ENCODE assay signal across 16 cellular contexts in genomic region chrX:42695800-42696358, GRCh38.
"Had no signal": no experiment of that assay in that cellular context is flagged by ENCODE, and none has a peak within 500 bp of the region (broad histone marks: within the 10 kb centered on the region; RNA-seq: fewer than 3 reads in every experiment).

No MANE protein-coding gene starts in this region.

- H3K9me3 ChIP-seq: body of pancreas, tibial artery, vagina had no signal

- DNase-seq: activated CD4-positive, alpha-beta T cell treated with anti-CD3 and anti-CD28 coated beads, Interleukin-2, amount 50 U/mL, for 48 hours; activated CD8-positive, alpha-beta memory T cell treated with anti-CD3 and anti-CD28 coated beads, Interleukin-2, amount 10 ng/mL, durations not matched to agents 7 days and 5 days; activated effector memory CD4-positive, alpha-beta T cell treated with Interleukin-2 at 50 U/mL for 16 hours; activated T-cell treated with anti-CD3 and anti-CD28 coated beads, Interleukin-2, amount 50 U/mL, for 24 hours; body of pancreas; caudate nucleus; mammary epithelial cell; naive thymus-derived CD4-positive, alpha-beta T cell; T-helper 1 cell; T1000; tibial artery; WERI-Rb-1 had no signal

- H3K27me3 ChIP-seq: body of pancreas, tibial artery, vagina had no signal

- H3K79me2 ChIP-seq: parathyroid adenoma had no signal

- H3K36me3 Mint-ChIP-seq: activated naive CD4-positive, alpha-beta T cell treated with anti-CD3 and anti-CD28 coated beads, Interleukin-2, amount 50 U/mL, for 24 hours; naive thymus-derived CD4-positive, alpha-beta T cell; stimulated activated memory B cell treated with anti-CD40 and anti-IgM and Interleukin-4, amounts not matched to agents 10 μg/mL and 1 μg/mL and 100 μg/mL, for 72 hours had no signal

- H3K27ac ChIP-seq: body of pancreas, parathyroid adenoma, tibial artery, vagina, WERI-Rb-1 had no signal

- H3K27ac Mint-ChIP-seq: activated CD8-positive, alpha-beta memory T cell treated with anti-CD3 and anti-CD28 coated beads, Interleukin-2, amount 10 ng/mL, durations not matched to agents 7 days and 5 days; activated naive CD4-positive, alpha-beta T cell treated with anti-CD3 and anti-CD28 coated beads, Interleukin-2, amount 50 U/mL, for 24 hours; activated T-cell treated with anti-CD3 and anti-CD28 coated beads, Interleukin-2, amount 50 U/mL, for 24 hours; naive thymus-derived CD4-positive, alpha-beta T cell; stimulated activated memory B cell treated with anti-CD40 and anti-IgM and Interleukin-4, amounts not matched to agents 10 μg/mL and 1 μg/mL and 100 μg/mL, for 72 hours had no signal

- H3K4me3 ChIP-seq: body of pancreas, tibial artery, vagina had no signal

- H3K9me3 Mint-ChIP-seq: stimulated activated memory B cell treated with anti-CD40 and anti-IgM and Interleukin-4, amounts not matched to agents 10 μg/mL and 1 μg/mL and 100 μg/mL, for 72 hours had no signal

- H3K9ac ChIP-seq: parathyroid adenoma had no signal

- H3K36me3 ChIP-seq: tibial artery, vagina, WERI-Rb-1 had no signal

- H2AFZ ChIP-seq: parathyroid adenoma had no signal

- H3K4me1 Mint-ChIP-seq: activated CD8-positive, alpha-beta memory T cell treated with anti-CD3 and anti-CD28 coated beads, Interleukin-2, amount 10 ng/mL, durations not matched to agents 7 days and 5 days; activated naive CD4-positive, alpha-beta T cell treated with anti-CD3 and anti-CD28 coated beads, Interleukin-2, amount 50 U/mL, for 24 hours had no signal

- H3K27me3 Mint-ChIP-seq: activated CD8-positive, alpha-beta memory T cell treated with anti-CD3 and anti-CD28 coated beads, Interleukin-2, amount 10 ng/mL, durations not matched to agents 7 days and 5 days; activated naive CD4-positive, alpha-beta T cell treated with anti-CD3 and anti-CD28 coated beads, Interleukin-2, amount 50 U/mL, for 24 hours; naive thymus-derived CD4-positive, alpha-beta T cell; stimulated activated memory B cell treated with anti-CD40 and anti-IgM and Interleukin-4, amounts not matched to agents 10 μg/mL and 1 μg/mL and 100 μg/mL, for 72 hours had no signal

- H3K4me3 Mint-ChIP-seq: activated CD8-positive, alpha-beta memory T cell treated with anti-CD3 and anti-CD28 coated beads, Interleukin-2, amount 10 ng/mL, durations not matched to agents 7 days and 5 days; activated naive CD4-positive, alpha-beta T cell treated with anti-CD3 and anti-CD28 coated beads, Interleukin-2, amount 50 U/mL, for 24 hours; activated T-cell treated with anti-CD3 and anti-CD28 coated beads, Interleukin-2, amount 50 U/mL, for 24 hours; naive thymus-derived CD4-positive, alpha-beta T cell; stimulated activated memory B cell treated with anti-CD40 and anti-IgM and Interleukin-4, amounts not matched to agents 10 μg/mL and 1 μg/mL and 100 μg/mL, for 72 hours had no signal

- H3K4me1 ChIP-seq: parathyroid adenoma, tibial artery, vagina had no signal
